In genomic region chr1:93607814-93608187, GRCh38 we compare ENCODE assay signal across 1 cellular context.
TF ChIP-seq lines count a peak whose summit lies in the region.

No MANE protein-coding gene starts in this region.

TF ChIP-seq in GM12878, 131 proteins besides CTCF, POLR2A, EP300 and RAD21 (continued from another document and continues in another):
- TF ChIP-seq ZNF687 (IDR thresholded peaks at IDR 0.05) (no peak), CBX5 (IDR thresholded peaks at IDR 0.05; ENCODE audit: low read depth) (peak; percentile 77; the same call in 1 of the 2 replicates), NBN (IDR thresholded peaks at IDR 0.05) (0 out of 2 replicates have a peak, but pooled peaks have one; percentile 28), SIN3A (IDR thresholded peaks at IDR 0.05; ENCODE audit: low read depth, low read length) (no peak), EED (IDR thresholded peaks at IDR 0.05; ENCODE audit: low read depth) (peak; percentile 92), MTA3 (IDR thresholded peaks at IDR 0.05; ENCODE audit: borderline replicate concordance, low read length) (peak; percentile 98), MLLT1 (IDR thresholded peaks at IDR 0.05) (no peak), ZBTB40 (IDR thresholded peaks at IDR 0.05; ENCODE audit: borderline replicate concordance) (no peak), ZNF24 (IDR thresholded peaks at IDR 0.05) (0 out of 2 replicates have a peak, but pooled peaks have one; percentile 53), STAT1 (conservative IDR thresholded peaks at IDR 0.05) (no peak), HDAC6 (IDR thresholded peaks at IDR 0.05; ENCODE audit: unreplicated experiment) (no peak), MEF2B (IDR thresholded peaks at IDR 0.05; ENCODE audit: partially characterized antibody, poor library complexity, severe bottlenecking) (peak; percentile 95), ATF7 (IDR thresholded peaks at IDR 0.05; ENCODE audit: low read depth) (peak; percentile 54), USF2 (IDR thresholded peaks at IDR 0.05; ENCODE audit: borderline replicate concordance, low read depth, low read length) (no peak), E4F1 (IDR thresholded peaks at IDR 0.05; ENCODE audit: borderline replicate concordance, partially characterized antibody) (no peak), NFYA (IDR thresholded peaks at IDR 0.05; ENCODE audit: borderline replicate concordance, low read depth, low read length) (no peak), GATAD2B (conservative IDR thresholded peaks at IDR 0.05; ENCODE audit: low read depth) (peak; percentile 72), PAX8 (IDR thresholded peaks at IDR 0.05) (no peak), ATF3 (IDR thresholded peaks at IDR 0.05; ENCODE audit: borderline replicate concordance, extremely low read depth, low read depth, low read length) (no peak), PRDM15 (CRISPR knock-in tag; IDR thresholded peaks at IDR 0.05) (no peak), TCF7 (IDR thresholded peaks at IDR 0.05; ENCODE audit: borderline replicate concordance) (peak; percentile 83), TAF1 (IDR thresholded peaks at IDR 0.05; ENCODE audit: borderline replicate concordance, low read depth, low read length) (no peak), RCOR1 (conservative IDR thresholded peaks at IDR 0.05; ENCODE audit: low read depth, low read length) (peak; percentile 90; the same call in 1 of the 2 replicates), MTA2 (IDR thresholded peaks at IDR 0.05; ENCODE audit: low read depth) (peak; percentile 78), CHD4 (IDR thresholded peaks at IDR 0.05) (no peak), CBX3 (IDR thresholded peaks at IDR 0.05; ENCODE audit: borderline replicate concordance, low read depth) (no peak), HCFC1 (IDR thresholded peaks at IDR 0.05; ENCODE audit: low read length) (no peak), CHD2 (IDR thresholded peaks at IDR 0.05; ENCODE audit: borderline replicate concordance, low read depth, low read length) (no peak), TCF12 (IDR thresholded peaks at IDR 0.05; ENCODE audit: low read depth, low read length) (no peak), BHLHE40 (IDR thresholded peaks at IDR 0.05; ENCODE audit: borderline replicate concordance in 1 of 2, low read depth in 2 of 2, low read length in 1 of 2) (peak; percentile 12 to 57; a peak in 2 of 4 replicates), POLR2AphosphoS5 (IDR thresholded peaks at IDR 0.05; ENCODE audit: low read length) (no peak), JUND (IDR thresholded peaks at IDR 0.05; ENCODE audit: low read depth, low read length) (peak; percentile 86), MYB (IDR thresholded peaks at IDR 0.05; ENCODE audit: borderline replicate concordance, low read depth, low read length) (no peak), HDAC2 (IDR thresholded peaks at IDR 0.05) (no peak), ZBED1 (IDR thresholded peaks at IDR 0.05; ENCODE audit: borderline replicate concordance) (peak; percentile 90; the same call in 1 of the 2 replicates), JUNB (IDR thresholded peaks at IDR 0.05) (peak; percentile 100), PBX3 (IDR thresholded peaks at IDR 0.05; ENCODE audit: insufficient replicate concordance, low read depth, low read length) (no peak), RELA (IDR thresholded peaks at IDR 0.05; ENCODE audit: borderline replicate concordance, partially characterized antibody) (no peak), RB1 (IDR thresholded peaks at IDR 0.05; ENCODE audit: borderline replicate concordance) (no peak), NFIC (IDR thresholded peaks at IDR 0.05; ENCODE audit: low read depth, low read length) (peak; percentile 99), RBBP5 (conservative IDR thresholded peaks at IDR 0.05) (no peak)
